9 cellular contexts compared by ENCODE assay signal in genomic region chr11:116853461-116854073, GRCh38. TPM values are rescaled to one million over a fixed set of nuclear protein-coding genes. Genes with fewer than 3 reads are reported as not detected.
DNase-seq lines count a peak whose midpoint lies in the region; ATAC-seq, FAIRE-seq and TF ChIP-seq lines count a peak whose summit lies in the region.
"Had no signal": no experiment of that assay in that cellular context is flagged by ENCODE, and none has a peak within 500 bp of the region (broad histone marks: within the 10 kb centered on the region; RNA-seq: fewer than 3 reads in every experiment).

No MANE protein-coding gene starts in this region.

- peaks cover 3% of the 10 kb centered on the region for H3K9me3 Mint-ChIP-seq in activated CD4-positive, alpha-beta T cell treated with anti-CD3 and anti-CD28 coated beads for 36 hours (ENCODE audit: low read depth)

- H3K27me3 Mint-ChIP-seq in activated CD4-positive, alpha-beta T cell treated with anti-CD3 and anti-CD28 coated beads for 36 hours, result no peaks in the 10 kb centered on the region

- intact Hi-C loops in activated CD4-positive, alpha-beta T cell treated with anti-CD3 and anti-CD28 coated beads for 36 hours (cut with DNase I, micrococcal nuclease), result loop anchor here (1.0 to 5.0 kb wide), 14 partner anchors 29 to 931 kb away; partner anchors contain the start of genes BUD13 (in 1 of the 2), CEP164 (in 1 of the 2), PCSK7 (in 1 of the 2) and RNF214 (in 1 of the 2)

- peaks cover 70% of the 10 kb centered on the region for H3K4me1 Mint-ChIP-seq in activated CD4-positive, alpha-beta T cell treated with anti-CD3 and anti-CD28 coated beads for 36 hours

- H3K4me3 Mint-ChIP-seq in activated CD4-positive, alpha-beta T cell treated with anti-CD3 and anti-CD28 coated beads for 36 hours, result peak overlapping the region; percentile 51

- no peak overlapping the region for H3K4me3 ChIP-seq in epithelial cell of esophagus (ENCODE audit: low read length)
- H3K4me3 ChIP-seq: body of pancreas had no signal

- peak; percentile 92 for ATAC-seq in activated CD4-positive, alpha-beta T cell treated with anti-CD3 and anti-CD28 coated beads for 36 hours
- ATAC-seq: body of pancreas had no signal

- peak; percentile 73 for DNase-seq in GM12891 (ENCODE audit: insufficient read length, low spot score)
- peak; percentile 94 for DNase-seq in H4 (ENCODE audit: low spot score)
- DNase-seq in LoVo (ENCODE audit: low spot score), result peak; percentile 45
- DNase-seq in activated CD4-positive, alpha-beta T cell treated with anti-CD3 and anti-CD28 coated beads for 36 hours, result peak; percentile 70
- DNase-seq in epithelial cell of esophagus (ENCODE audit: low read depth), result peak; percentile 87
- peak; percentile 70 for DNase-seq in stimulated activated CD4-positive, alpha-beta T cell treated with anti-CD3 and anti-CD28 coated beads, Interleukin-1b, Interleukin-23, amount 100 ng/mL, for 48 hours
- DNase-seq in NCI-H2081 treated with DMSO at 0.1 percent for 48 hours (lab: John Stamatoyannopoulos, UW), result no peak
- no peak for DNase-seq in NCI-H1436 (lab: John Stamatoyannopoulos, UW)

- POLR2A ChIA-PET in activated CD4-positive, alpha-beta T cell treated with anti-CD3 and anti-CD28 coated beads for 36 hours (lab: Charles Lee), result interaction anchor here (0.6 to 1.8 kb wide), 9 partner anchors 11 to 290 kb away, joined by 3 to 7 read pairs (median 5); partner anchors contain the start of gene PAFAH1B2

- CTCF ChIA-PET in activated CD4-positive, alpha-beta T cell treated with anti-CD3 and anti-CD28 coated beads for 36 hours (lab: Charles Lee), result interaction anchor here (0.6 to 3.7 kb wide), 20 partner anchors 11 to 377 kb away, joined by 3 to 25 read pairs (median 4); partner anchors contain the start of genes APOA5, PAFAH1B2 and SIDT2

- peak; percentile 96 for FAIRE-seq in GM12891 (lab: Jason Lieb, UNC)

- TF ChIP-seq POLR2A in GM12891 (IDR thresholded peaks at IDR 0.05; ENCODE audit: low read depth, low read length), result peak; percentile 41; the same call in 1 of the 2 replicates

- peak overlapping the region; percentile 90 for H3K27ac Mint-ChIP-seq in activated CD4-positive, alpha-beta T cell treated with anti-CD3 and anti-CD28 coated beads for 36 hours

- TF ChIP-seq CTCF in epithelial cell of esophagus (IDR thresholded peaks at IDR 0.05; ENCODE audit: insufficient read depth, low read depth, low read length, missing control alignments), result no peak

- peaks cover 47% of the 10 kb centered on the region for H3K36me3 Mint-ChIP-seq in activated CD4-positive, alpha-beta T cell treated with anti-CD3 and anti-CD28 coated beads for 36 hours (ENCODE audit: low read depth)

TF ChIP-seq in GM12891, 5 proteins besides CTCF, POLR2A, EP300 and RAD21:
- TF ChIP-seq SPI1 (IDR thresholded peaks at IDR 0.05; ENCODE audit: low read depth, low read length), result peak; percentile 75
- peak; percentile 57; the same call in 1 of the 2 replicates for TF ChIP-seq POLR2AphosphoS5 (IDR thresholded peaks at IDR 0.05; ENCODE audit: low read depth, low read length)
- no peak for TF ChIP-seq TAF1 (IDR thresholded peaks at IDR 0.05; ENCODE audit: low read depth, low read length)
- peak; percentile 46 for TF ChIP-seq PAX5 (IDR thresholded peaks at IDR 0.05; ENCODE audit: insufficient read depth, low read length, severe bottlenecking)
- TF ChIP-seq POU2F2 (IDR thresholded peaks at IDR 0.05; ENCODE audit: low read depth, low read length), result no peak

RNA-seq across cellular contexts. Expression of gene APOA1, which starts 16.1 kb away (rescaled TPM):
- polyA plus RNA-seq in GM12891 (2012; ENCODE audit: low read depth, missing spikeins), result 0.23 TPM
- 0.54 TPM in 1 of 2 replicates, not detected in the other for total RNA-seq in H4 (2014; rRNA removed; shearing (Covaris generic))
- not detected for total RNA-seq in activated CD4-positive, alpha-beta T cell treated with anti-CD3 and anti-CD28 coated beads for 36 hours

RNA-seq across cellular contexts. Expression of gene APOC3, which starts 23.9 kb away (rescaled TPM):
- not detected for polyA plus RNA-seq in GM12891 (2012; ENCODE audit: low read depth, missing spikeins)
- not detected in 2 replicates for total RNA-seq in H4 (2014; rRNA removed; shearing (Covaris generic))
- not detected for total RNA-seq in activated CD4-positive, alpha-beta T cell treated with anti-CD3 and anti-CD28 coated beads for 36 hours

RNA-seq across cellular contexts. Expression of gene APOA4, which starts 30.5 kb away (rescaled TPM):
- not detected for polyA plus RNA-seq in GM12891 (2012; ENCODE audit: low read depth, missing spikeins)
- total RNA-seq in H4 (2014; rRNA removed; shearing (Covaris generic)), result not detected in 2 replicates
- total RNA-seq in activated CD4-positive, alpha-beta T cell treated with anti-CD3 and anti-CD28 coated beads for 36 hours, result not detected
- total RNA-seq: body of pancreas had no signal

Comparison
In these comparisons a context has a peak if more than half of its experiments do, and no peak if none do; other contexts are left out.
1. DNase-seq: peak in GM12891 (single experiment), H4 (single experiment), LoVo (single experiment), activated CD4-positive, alpha-beta T cell treated with anti-CD3 and anti-CD28 coated beads for 36 hours (single experiment), epithelial cell of esophagus (single experiment) and stimulated activated CD4-positive, alpha-beta T cell treated with anti-CD3 and anti-CD28 coated beads, Interleukin-1b, Interleukin-23, amount 100 ng/mL, for 48 hours (single experiment); none in NCI-H2081 treated with DMSO at 0.1 percent for 48 hours (single experiment) and NCI-H1436 (single experiment).